12 cellular contexts compared by ENCODE assay signal in the genomic region with DNA sequence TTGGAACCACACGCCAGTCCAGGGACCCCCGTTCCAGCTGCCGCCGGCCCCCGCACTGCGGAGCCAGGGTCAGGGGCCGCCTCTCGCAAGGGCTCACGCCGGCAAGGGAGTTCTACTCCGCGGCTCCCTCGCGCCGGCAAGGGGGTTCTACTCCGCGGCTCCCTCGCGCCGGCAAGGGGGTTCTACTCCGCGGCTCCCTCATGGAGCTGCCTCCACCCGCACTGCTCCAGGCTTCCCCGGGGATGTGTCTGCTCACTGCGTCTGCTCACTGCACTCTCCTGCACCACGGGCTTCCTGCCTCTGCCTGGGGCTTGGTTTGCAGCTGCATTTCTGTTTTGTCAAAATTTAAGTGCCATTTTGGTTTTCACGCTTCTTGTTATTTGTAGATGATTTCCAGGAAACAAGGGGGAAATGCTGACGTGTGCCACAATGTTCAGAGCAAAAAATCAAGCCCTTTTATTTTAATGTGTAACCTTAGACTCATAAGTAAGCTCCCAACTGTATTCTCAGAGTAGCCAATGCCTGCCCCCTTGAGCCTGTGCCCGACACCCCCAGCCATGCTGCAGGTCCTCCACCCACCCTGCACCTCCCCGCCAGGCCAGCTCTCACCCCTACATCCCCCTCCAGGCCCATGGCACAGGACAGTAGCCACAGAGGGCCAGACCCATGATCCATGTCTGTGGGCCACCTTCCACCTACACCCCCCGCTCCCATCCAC.
DNase-seq lines count a peak whose midpoint lies in the region; ATAC-seq lines count a peak whose summit lies in the region.
"Had no signal": no experiment of that assay in that cellular context is flagged by ENCODE, and none has a peak within 500 bp of the region (broad histone marks: within the 10 kb centered on the region; RNA-seq: fewer than 3 reads in every experiment).

No MANE protein-coding gene starts in this region.

- H3K36me3 Mint-ChIP-seq in activated naive CD4-positive, alpha-beta T cell treated with anti-CD3 and anti-CD28 coated beads for 36 hours (ENCODE audit: low read depth): peaks cover 5% of the 10 kb centered on the region
- peaks cover 7% of the 10 kb centered on the region for H3K36me3 Mint-ChIP-seq in central memory CD8-positive, alpha-beta T cell (ENCODE audit: insufficient read depth)
- peaks cover 12% of the 10 kb centered on the region for H3K36me3 Mint-ChIP-seq in stimulated activated effector memory CD8-positive, alpha-beta T cell treated with anti-CD3 and anti-CD28 coated beads, Interleukin-12 subunit alpha, Interleukin-12 subunit beta, amount 100 ng/mL, for 72 hours

- peaks cover 18% of the 10 kb centered on the region for H3K4me1 Mint-ChIP-seq in activated naive CD4-positive, alpha-beta T cell treated with anti-CD3 and anti-CD28 coated beads for 36 hours (ENCODE audit: low read depth)
- H3K4me1 Mint-ChIP-seq in central memory CD8-positive, alpha-beta T cell: peaks cover 41% of the 10 kb centered on the region
- peaks cover 42% of the 10 kb centered on the region for H3K4me1 Mint-ChIP-seq in stimulated activated effector memory CD8-positive, alpha-beta T cell treated with anti-CD3 and anti-CD28 coated beads, Interleukin-12 subunit alpha, Interleukin-12 subunit beta, amount 100 ng/mL, for 72 hours

- CTCF ChIA-PET in activated naive CD4-positive, alpha-beta T cell treated with anti-CD3 and anti-CD28 coated beads for 36 hours (lab: Charles Lee): no interaction called here

- H3K27ac Mint-ChIP-seq in activated naive CD4-positive, alpha-beta T cell treated with anti-CD3 and anti-CD28 coated beads for 36 hours: peak overlapping the region; percentile 70
- H3K27ac Mint-ChIP-seq in central memory CD8-positive, alpha-beta T cell (ENCODE audit: low read depth): peak overlapping the region; percentile 94
- peak overlapping the region; percentile 84 for H3K27ac Mint-ChIP-seq in stimulated activated effector memory CD8-positive, alpha-beta T cell treated with anti-CD3 and anti-CD28 coated beads, Interleukin-12 subunit alpha, Interleukin-12 subunit beta, amount 100 ng/mL, for 72 hours

- DNase-seq in activated naive CD4-positive, alpha-beta T cell treated with anti-CD3 and anti-CD28 coated beads for 36 hours: peak; percentile 46
- no peak for DNase-seq in activated naive CD4-positive, alpha-beta T cell treated with Interleukin-2 at 50 U/mL for 16 hours
- DNase-seq in UCSD-AML1 (lab: John Stamatoyannopoulos, UW; ENCODE audit: unreplicated experiment) (peak; percentile 8), pons (ENCODE audit: low spot score) (no peak)
- peak in 1 of 2 donors; percentile 40 for DNase-seq in central memory CD8-positive, alpha-beta T cell (ENCODE audit: low spot score in 2 of 2)
- peak in 1 of 2 donors; percentile 54 for DNase-seq in stimulated activated effector memory CD8-positive, alpha-beta T cell treated with anti-CD3 and anti-CD28 coated beads, Interleukin-12 subunit alpha, Interleukin-12 subunit beta, amount 100 ng/mL, for 72 hours (ENCODE audit: low spot score in 2 of 2)
- DNase-seq: DMS153, GOT3, MV-4-11, nephron progenitor cell had no signal

- ATAC-seq in central memory CD8-positive, alpha-beta T cell (replicated peaks; ENCODE audit: extremely low read depth, poor library complexity, severe bottlenecking): peak; percentile 88
- peak; percentile 69 for ATAC-seq in stimulated activated effector memory CD8-positive, alpha-beta T cell treated with anti-CD3 and anti-CD28 coated beads, Interleukin-12 subunit alpha, Interleukin-12 subunit beta, amount 100 ng/mL, for 72 hours
- ATAC-seq in HG03175 (IDR thresholded peaks at IDR 0.05; ENCODE audit: unreplicated experiment) (no peak), GM19463 (IDR thresholded peaks at IDR 0.05; ENCODE audit: unreplicated experiment) (no peak)

- no peaks in the 10 kb centered on the region for H3K9me3 Mint-ChIP-seq in activated naive CD4-positive, alpha-beta T cell treated with anti-CD3 and anti-CD28 coated beads for 36 hours
- H3K9me3 Mint-ChIP-seq in central memory CD8-positive, alpha-beta T cell: no peaks in the 10 kb centered on the region
- no peaks in the 10 kb centered on the region for H3K9me3 Mint-ChIP-seq in stimulated activated effector memory CD8-positive, alpha-beta T cell treated with anti-CD3 and anti-CD28 coated beads, Interleukin-12 subunit alpha, Interleukin-12 subunit beta, amount 100 ng/mL, for 72 hours
- H3K9me3 Mint-ChIP-seq: nephron progenitor cell had no signal

- intact Hi-C loops in activated naive CD4-positive, alpha-beta T cell treated with anti-CD3 and anti-CD28 coated beads for 36 hours (cut with micrococcal nuclease): loop anchor here (10.0 kb wide), 1 partner anchor 392 kb away; no protein-coding TSS in a partner anchor

- no peaks in the 10 kb centered on the region for H3K27me3 Mint-ChIP-seq in activated naive CD4-positive, alpha-beta T cell treated with anti-CD3 and anti-CD28 coated beads for 36 hours (ENCODE audit: low read depth)
- H3K27me3 Mint-ChIP-seq in central memory CD8-positive, alpha-beta T cell: no peaks in the 10 kb centered on the region

- no peak overlapping the region for H3K4me3 Mint-ChIP-seq in activated naive CD4-positive, alpha-beta T cell treated with anti-CD3 and anti-CD28 coated beads for 36 hours
- peak overlapping the region; percentile 71 for H3K4me3 Mint-ChIP-seq in central memory CD8-positive, alpha-beta T cell
- peak overlapping the region; percentile 27 for H3K4me3 Mint-ChIP-seq in stimulated activated effector memory CD8-positive, alpha-beta T cell treated with anti-CD3 and anti-CD28 coated beads, Interleukin-12 subunit alpha, Interleukin-12 subunit beta, amount 100 ng/mL, for 72 hours
- H3K4me3 Mint-ChIP-seq: nephron progenitor cell had no signal

Comparison
In these comparisons a context has a peak if more than half of its experiments do, and no peak if none do; other contexts are left out.
1. DNase-seq: peak in activated naive CD4-positive, alpha-beta T cell treated with anti-CD3 and anti-CD28 coated beads for 36 hours (single experiment) and UCSD-AML1 (single experiment); none in activated naive CD4-positive, alpha-beta T cell treated with Interleukin-2 at 50 U/mL for 16 hours (single experiment) and pons (single experiment).
2. ATAC-seq: peak in central memory CD8-positive, alpha-beta T cell (single experiment) and stimulated activated effector memory CD8-positive, alpha-beta T cell treated with anti-CD3 and anti-CD28 coated beads, Interleukin-12 subunit alpha, Interleukin-12 subunit beta, amount 100 ng/mL, for 72 hours (single experiment); none in HG03175 (single experiment) and GM19463 (single experiment).
3. Peak in every context shown above with its lines, with median percentiles within 50 percentile points of each other: H3K27ac Mint-ChIP-seq.